17 cellular contexts compared by ENCODE assay signal in the genomic region with DNA sequence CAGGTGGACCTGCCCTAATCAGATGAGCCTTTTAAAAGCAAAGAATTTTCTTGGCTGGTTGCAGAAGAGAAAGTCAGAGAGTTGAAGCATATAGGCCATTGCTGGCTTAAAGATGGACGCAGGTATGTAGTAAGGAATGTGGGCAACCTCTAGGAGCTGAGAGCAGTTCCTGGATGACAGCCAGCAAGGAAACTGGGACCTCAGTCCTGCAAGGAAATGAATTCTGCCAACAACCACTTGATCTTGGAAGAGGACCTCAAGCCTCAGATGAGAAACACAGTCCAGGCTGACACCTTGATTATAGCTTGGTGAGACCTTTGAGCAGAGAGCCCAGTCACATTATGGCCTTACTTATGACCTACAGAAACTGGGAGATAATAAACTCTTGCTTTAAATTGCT. TPM values are rescaled to one million over a fixed set of nuclear protein-coding genes. Genes with fewer than 3 reads are reported as not detected.
A peak's percentile ranks its signal among the peaks of the same experiment; 100 is the strongest.
DNase-seq lines count a peak whose midpoint lies in the region; ATAC-seq and TF ChIP-seq lines count a peak whose summit lies in the region.
"Had no signal": no experiment of that assay in that cellular context is flagged by ENCODE, and none has a peak within 500 bp of the region (broad histone marks: within the 10 kb centered on the region; RNA-seq: fewer than 3 reads in every experiment).

No MANE protein-coding gene starts in this region.

- no peak for TF ChIP-seq RAD21 in Ishikawa (IDR thresholded peaks at IDR 0.05; ENCODE audit: low read depth)

- WGBS in lung, 2 donors, result 58 to 62% methylated on average over 1 of the region's 1 CpG
- WGBS in upper lobe of left lung, 2 donors, result 36 to 47% methylated on average over 1 of the region's 1 CpG

- no peak for TF ChIP-seq CTCF in colonic mucosa (IDR thresholded peaks at IDR 0.05)
- no peak for TF ChIP-seq CTCF in lung (IDR thresholded peaks at IDR 0.05; ENCODE audit: control extremely low read depth, extremely low read depth)
- TF ChIP-seq CTCF in upper lobe of left lung (IDR thresholded peaks at IDR 0.05), result no peak

- ATAC-seq in lung (ENCODE audit: insufficient read depth, low FRiP score) (peak; percentile 73), upper lobe of left lung (ENCODE audit: low FRiP score in 2 of 2) (peak; percentile 32 to 68), SK-N-SH treated with all-trans-retinoic acid at 6 μM for 48 hours (no peak), HG02571 (IDR thresholded peaks at IDR 0.05; ENCODE audit: unreplicated experiment) (no peak)
- ATAC-seq: GM23338, Panc1 had no signal

- H3K4me3 ChIP-seq in colonic mucosa (no peak overlapping the region), lung (no peak overlapping the region), upper lobe of left lung (no peak overlapping the region)
- H3K4me3 ChIP-seq: BLaER1, GM23338, SJCRH30 had no signal

- peak; percentile 45 for DNase-seq in colonic mucosa
- peak; percentile 84 for DNase-seq in lung (ENCODE audit: low spot score)
- DNase-seq in upper lobe of left lung, result peak in 1 of 2 donors; percentile 83
- DNase-seq in T-helper 2 cell, result no peak
- DNase-seq: CD4-positive, alpha-beta memory T cell; HCEC 1CT; KBM-7; NCI-H1417 treated with DMSO at 0.1 percent for 48 hours; NCI-H187 treated with DMSO at 0.1 percent for 48 hours; NCI-H446 treated with DMSO at 0.1 percent for 48 hours; SJCRH30 had no signal

- intact Hi-C loops in colonic mucosa (cut with DNase I), result no loop called here

- H3K27ac ChIP-seq in colonic mucosa, result peak overlapping the region; percentile 30
- H3K27ac ChIP-seq in lung (ENCODE audit: low read depth in 1 of 2, low read length in 1 of 2), result no peak overlapping the region
- H3K27ac ChIP-seq in upper lobe of left lung, result no peak overlapping the region
- H3K27ac ChIP-seq: BLaER1, SJCRH30 had no signal

- TF ChIP-seq EP300 in Ishikawa (IDR thresholded peaks at IDR 0.05; ENCODE audit: borderline replicate concordance) (no peak), upper lobe of left lung (IDR thresholded peaks at IDR 0.05) (no peak)

- H3K27me3 ChIP-seq in colonic mucosa (no peaks in the 10 kb centered on the region), lung (ENCODE audit: control insufficient read depth, insufficient read depth) (no peaks in the 10 kb centered on the region), upper lobe of left lung (no peaks in the 10 kb centered on the region)
- H3K27me3 ChIP-seq: BLaER1, SJCRH30 had no signal

- H3K4me1 ChIP-seq in colonic mucosa (peaks cover 11% of the 10 kb centered on the region), lung (ENCODE audit: control insufficient read depth in 2 of 2, insufficient read depth in 2 of 2, low read length in 2 of 2) (peaks cover 0 to 12% of the 10 kb centered on the region in 2 donors), upper lobe of left lung (peaks cover 2 to 12% (median 6%) of the 10 kb centered on the region in 4 donors)
- H3K4me1 ChIP-seq: BLaER1, SJCRH30 had no signal

- no peak for TF ChIP-seq POLR2A in upper lobe of left lung (IDR thresholded peaks at IDR 0.05)

- H3K36me3 ChIP-seq in colonic mucosa (no peaks in the 10 kb centered on the region), lung (ENCODE audit: control insufficient read depth in 2 of 2, insufficient read depth in 2 of 2, low read length in 2 of 2) (no peaks in the 10 kb centered on the region), upper lobe of left lung (no peaks in the 10 kb centered on the region)
- H3K36me3 ChIP-seq: SJCRH30 had no signal

- H3K9ac ChIP-seq in colonic mucosa (ENCODE audit: low read depth in 2 of 2, low read length in 2 of 2), result no peak overlapping the region
- H3K9ac ChIP-seq: BLaER1 had no signal

- H3K9me3 ChIP-seq in colonic mucosa, result no peaks in the 10 kb centered on the region
- no peaks in the 10 kb centered on the region for H3K9me3 ChIP-seq in lung (ENCODE audit: control insufficient read depth in 2 of 2, insufficient read depth in 1 of 2, low read length in 1 of 2)
- H3K9me3 ChIP-seq in upper lobe of left lung, result no peaks in the 10 kb centered on the region
- H3K9me3 ChIP-seq: SJCRH30 had no signal

TF ChIP-seq in Ishikawa, 13 proteins besides CTCF, POLR2A, EP300 and RAD21:
- TF ChIP-seq EGR1 (IDR thresholded peaks at IDR 0.05), result no peak
- TF ChIP-seq YY1 (IDR thresholded peaks at IDR 0.05; ENCODE audit: low read depth), result no peak
- no peak for TF ChIP-seq TAF1 (IDR thresholded peaks at IDR 0.05; ENCODE audit: low read depth)
- no peak for TF ChIP-seq ZBTB7A (IDR thresholded peaks at IDR 0.05; ENCODE audit: low read depth)
- TF ChIP-seq CEBPB (IDR thresholded peaks at IDR 0.05), result no peak
- peak; percentile 42; the same call in 1 of the 2 replicates for TF ChIP-seq NFIC (IDR thresholded peaks at IDR 0.05)
- TF ChIP-seq TEAD4 (IDR thresholded peaks at IDR 0.05), result peak; percentile 48
- no peak for TF ChIP-seq FOXM1 (IDR thresholded peaks at IDR 0.05; ENCODE audit: borderline replicate concordance, low read depth)
- TF ChIP-seq CREB1 (IDR thresholded peaks at IDR 0.05; ENCODE audit: low read depth), result no peak
- TF ChIP-seq, protein P1, sequence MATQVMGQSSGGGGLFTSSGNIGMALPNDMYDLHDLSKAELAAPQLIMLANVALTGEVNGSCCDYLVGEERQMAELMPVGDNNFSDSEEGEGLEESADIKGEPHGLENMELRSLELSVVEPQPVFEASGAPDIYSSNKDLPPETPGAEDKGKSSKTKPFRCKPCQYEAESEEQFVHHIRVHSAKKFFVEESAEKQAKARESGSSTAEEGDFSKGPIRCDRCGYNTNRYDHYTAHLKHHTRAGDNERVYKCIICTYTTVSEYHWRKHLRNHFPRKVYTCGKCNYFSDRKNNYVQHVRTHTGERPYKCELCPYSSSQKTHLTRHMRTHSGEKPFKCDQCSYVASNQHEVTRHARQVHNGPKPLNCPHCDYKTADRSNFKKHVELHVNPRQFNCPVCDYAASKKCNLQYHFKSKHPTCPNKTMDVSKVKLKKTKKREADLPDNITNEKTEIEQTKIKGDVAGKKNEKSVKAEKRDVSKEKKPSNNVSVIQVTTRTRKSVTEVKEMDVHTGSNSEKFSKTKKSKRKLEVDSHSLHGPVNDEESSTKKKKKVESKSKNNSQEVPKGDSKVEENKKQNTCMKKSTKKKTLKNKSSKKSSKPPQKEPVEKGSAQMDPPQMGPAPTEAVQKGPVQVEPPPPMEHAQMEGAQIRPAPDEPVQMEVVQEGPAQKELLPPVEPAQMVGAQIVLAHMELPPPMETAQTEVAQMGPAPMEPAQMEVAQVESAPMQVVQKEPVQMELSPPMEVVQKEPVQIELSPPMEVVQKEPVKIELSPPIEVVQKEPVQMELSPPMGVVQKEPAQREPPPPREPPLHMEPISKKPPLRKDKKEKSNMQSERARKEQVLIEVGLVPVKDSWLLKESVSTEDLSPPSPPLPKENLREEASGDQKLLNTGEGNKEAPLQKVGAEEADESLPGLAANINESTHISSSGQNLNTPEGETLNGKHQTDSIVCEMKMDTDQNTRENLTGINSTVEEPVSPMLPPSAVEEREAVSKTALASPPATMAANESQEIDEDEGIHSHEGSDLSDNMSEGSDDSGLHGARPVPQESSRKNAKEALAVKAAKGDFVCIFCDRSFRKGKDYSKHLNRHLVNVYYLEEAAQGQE (IDR thresholded peaks at IDR 0.05; ENCODE audit: low read depth), result no peak

TF ChIP-seq in SK-N-SH treated with all-trans-retinoic acid at 6 μM for 48 hours, 23 proteins besides CTCF, POLR2A, EP300 and RAD21 (continues in another document):
- TF ChIP-seq TCF4 (CRISPR knock-in tag; IDR thresholded peaks at IDR 0.05; ENCODE audit: borderline replicate concordance) (no peak), ZFP3 (CRISPR knock-in tag; IDR thresholded peaks at IDR 0.05) (no peak), ZFP30 (CRISPR knock-in tag; IDR thresholded peaks at IDR 0.05) (no peak), RARB (CRISPR knock-in tag; IDR thresholded peaks at IDR 0.05) (no peak), ARNTL (CRISPR knock-in tag; IDR thresholded peaks at IDR 0.05; ENCODE audit: borderline replicate concordance, low read depth) (no peak), ISL1 (CRISPR knock-in tag; IDR thresholded peaks at IDR 0.05) (no peak)
- TF ChIP-seq, protein P2, sequence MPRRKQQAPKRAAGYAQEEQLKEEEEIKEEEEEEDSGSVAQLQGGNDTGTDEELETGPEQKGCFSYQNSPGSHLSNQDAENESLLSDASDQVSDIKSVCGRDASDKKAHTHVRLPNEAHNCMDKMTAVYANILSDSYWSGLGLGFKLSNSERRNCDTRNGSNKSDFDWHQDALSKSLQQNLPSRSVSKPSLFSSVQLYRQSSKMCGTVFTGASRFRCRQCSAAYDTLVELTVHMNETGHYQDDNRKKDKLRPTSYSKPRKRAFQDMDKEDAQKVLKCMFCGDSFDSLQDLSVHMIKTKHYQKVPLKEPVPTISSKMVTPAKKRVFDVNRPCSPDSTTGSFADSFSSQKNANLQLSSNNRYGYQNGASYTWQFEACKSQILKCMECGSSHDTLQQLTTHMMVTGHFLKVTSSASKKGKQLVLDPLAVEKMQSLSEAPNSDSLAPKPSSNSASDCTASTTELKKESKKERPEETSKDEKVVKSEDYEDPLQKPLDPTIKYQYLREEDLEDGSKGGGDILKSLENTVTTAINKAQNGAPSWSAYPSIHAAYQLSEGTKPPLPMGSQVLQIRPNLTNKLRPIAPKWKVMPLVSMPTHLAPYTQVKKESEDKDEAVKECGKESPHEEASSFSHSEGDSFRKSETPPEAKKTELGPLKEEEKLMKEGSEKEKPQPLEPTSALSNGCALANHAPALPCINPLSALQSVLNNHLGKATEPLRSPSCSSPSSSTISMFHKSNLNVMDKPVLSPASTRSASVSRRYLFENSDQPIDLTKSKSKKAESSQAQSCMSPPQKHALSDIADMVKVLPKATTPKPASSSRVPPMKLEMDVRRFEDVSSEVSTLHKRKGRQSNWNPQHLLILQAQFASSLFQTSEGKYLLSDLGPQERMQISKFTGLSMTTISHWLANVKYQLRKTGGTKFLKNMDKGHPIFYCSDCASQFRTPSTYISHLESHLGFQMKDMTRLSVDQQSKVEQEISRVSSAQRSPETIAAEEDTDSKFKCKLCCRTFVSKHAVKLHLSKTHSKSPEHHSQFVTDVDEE (CRISPR knock-in tag; IDR thresholded peaks at IDR 0.05), result no peak

RNA-seq across cellular contexts. Expression of a gene that starts 15.7 kb away (rescaled TPM):
- 1 to 10 TPM; 5.3 to 7.0 TPM for total RNA-seq in colonic mucosa
- total RNA-seq in lung, result 10 to 100 TPM in 1 of 2 donors, 1 to 10 TPM in 1; 3.6 to 12.6 TPM
- 1 to 10 TPM; 1.9 to 2.1 TPM for polyA plus RNA-seq in lung
- 10 to 100 TPM in 2 of 6 donors, 1 to 10 TPM in 4; 3.7 to 29.3 (median 5.3) TPM for total RNA-seq in upper lobe of left lung

RNA-seq across cellular contexts. Expression of a gene that starts 15.8 kb away (rescaled TPM):
- total RNA-seq in colonic mucosa, result not detected
- total RNA-seq in lung, result 1 to 10 TPM; 3.3 to 7.2 TPM
- polyA plus RNA-seq in lung, result 1 to 10 TPM; 1.2 to 3.3 TPM
- 10 to 100 TPM in 1 of 6 donors, 1 to 10 TPM in 4, not detected in 1; 1.4 to 14.7 (median 2.6) TPM for total RNA-seq in upper lobe of left lung
- total RNA-seq: CD4-positive, alpha-beta memory T cell; GM23338; SJCRH30 had no signal
- polyA plus RNA-seq: CD4-positive, alpha-beta memory T cell had no signal

RNA-seq across cellular contexts. Expression of a gene that starts 23.7 kb away (rescaled TPM):
- total RNA-seq in colonic mucosa (10 to 100 TPM in 1 of 2 donors, 1 to 10 TPM in 1; 7.1 to 15.6 TPM), lung (10 to 100 TPM in 1 of 2 donors, 1 to 10 TPM in 1; 6.8 to 37.7 TPM), upper lobe of left lung (10 to 100 TPM in 1 of 6 donors, 1 to 10 TPM in 5; 6.0 to 10.0 (median 7.7) TPM)
- 1 to 10 TPM; 3.5 to 6.1 TPM for polyA plus RNA-seq in lung

Comparison
In these comparisons a context has a peak if more than half of its experiments do, and no peak if none do; other contexts are left out.
1. DNase-seq: peak in colonic mucosa (single experiment) and lung (single experiment); none in T-helper 2 cell (0 of 5).
2. ATAC-seq: peak in lung (single experiment) and upper lobe of left lung (2 of 2); none in SK-N-SH treated with all-trans-retinoic acid at 6 μM for 48 hours (single experiment) and HG02571 (single experiment).